ENCODE assay signal across 11 cellular contexts in the genomic region with DNA sequence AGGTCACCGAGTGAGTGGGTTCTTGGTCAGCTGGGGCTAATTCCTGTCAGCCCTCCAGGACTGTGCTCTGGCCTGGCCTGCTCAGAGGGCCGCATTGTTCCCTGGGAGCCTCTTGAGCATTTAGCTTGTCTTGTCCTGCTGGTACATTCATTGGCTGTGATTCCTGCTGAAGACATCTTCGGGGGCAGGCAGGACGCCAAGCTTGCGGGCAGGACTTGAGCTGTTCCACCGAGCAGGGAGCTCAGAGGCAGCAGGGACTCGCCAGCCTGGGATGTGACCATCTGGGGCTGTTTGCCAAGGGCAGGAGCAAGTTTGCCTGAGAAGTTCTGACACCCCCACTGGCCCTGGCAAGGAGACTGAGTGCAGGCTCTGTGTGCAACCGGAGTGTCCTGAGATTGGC. TPM values are rescaled to one million over a fixed set of nuclear protein-coding genes. Genes with fewer than 3 reads are reported as not detected.
A peak's percentile ranks its signal among the peaks of the same experiment; 100 is the strongest.
DNase-seq lines count a peak whose midpoint lies in the region; ATAC-seq and TF ChIP-seq lines count a peak whose summit lies in the region.
"Had no signal": no experiment of that assay in that cellular context is flagged by ENCODE, and none has a peak within 500 bp of the region (broad histone marks: within the 10 kb centered on the region; RNA-seq: fewer than 3 reads in every experiment).

No MANE protein-coding gene starts in this region.

- H3K36me3 Mint-ChIP-seq in activated CD4-positive, alpha-beta memory T cell treated with anti-CD3 and anti-CD28 coated beads for 36 hours: no peaks in the 10 kb centered on the region

- no peak overlapping the region for H3K4me3 ChIP-seq in skeletal muscle cell (ENCODE audit: low read depth, low read length)
- H3K4me3 ChIP-seq in colonic mucosa: no peak overlapping the region

- no peak overlapping the region for H3K4me3 Mint-ChIP-seq in activated CD4-positive, alpha-beta memory T cell treated with anti-CD3 and anti-CD28 coated beads for 36 hours
- H3K4me3 Mint-ChIP-seq: nephron had no signal

- TF ChIP-seq CTCF in foreskin keratinocyte (conservative IDR thresholded peaks at IDR 0.05) (no peak), colonic mucosa (IDR thresholded peaks at IDR 0.05) (no peak)

- intact Hi-C loops in colonic mucosa (cut with DNase I): no loop called here
- intact Hi-C loops in activated CD4-positive, alpha-beta memory T cell treated with anti-CD3 and anti-CD28 coated beads for 36 hours (cut with micrococcal nuclease): no loop called here

- CTCF ChIA-PET in activated CD4-positive, alpha-beta memory T cell treated with anti-CD3 and anti-CD28 coated beads for 36 hours (lab: Charles Lee): interaction anchor here (0.7 to 1.4 kb wide), 4 partner anchors 27 to 157 kb away, joined by 3 to 8 read pairs (median 4); no protein-coding TSS in a partner anchor

- H3K27ac ChIP-seq in foreskin keratinocyte (no peak overlapping the region), colonic mucosa (no peak overlapping the region)

- H3K9me3 ChIP-seq in colonic mucosa: no peaks in the 10 kb centered on the region

- no peaks in the 10 kb centered on the region for H3K36me3 ChIP-seq in colonic mucosa

- H3K9me3 Mint-ChIP-seq in activated CD4-positive, alpha-beta memory T cell treated with anti-CD3 and anti-CD28 coated beads for 36 hours: no peaks in the 10 kb centered on the region
- H3K9me3 Mint-ChIP-seq: nephron had no signal

- no peaks in the 10 kb centered on the region for H3K4me1 Mint-ChIP-seq in activated CD4-positive, alpha-beta memory T cell treated with anti-CD3 and anti-CD28 coated beads for 36 hours (ENCODE audit: low read depth)
- H3K4me1 Mint-ChIP-seq: nephron had no signal

- H3K27me3 ChIP-seq in foreskin keratinocyte: peaks cover 40% of the 10 kb centered on the region
- H3K27me3 ChIP-seq in colonic mucosa: no peaks in the 10 kb centered on the region

- H3K27me3 Mint-ChIP-seq in activated CD4-positive, alpha-beta memory T cell treated with anti-CD3 and anti-CD28 coated beads for 36 hours: peaks cover 5% of the 10 kb centered on the region

- POLR2A ChIA-PET in activated CD4-positive, alpha-beta memory T cell treated with anti-CD3 and anti-CD28 coated beads for 36 hours (lab: Charles Lee): no interaction called here

- H3K27ac Mint-ChIP-seq in activated CD4-positive, alpha-beta memory T cell treated with anti-CD3 and anti-CD28 coated beads for 36 hours: no peak overlapping the region
- H3K27ac Mint-ChIP-seq: nephron had no signal

- ATAC-seq in foreskin keratinocyte: peak; percentile 16

- peak; percentile 89 for DNase-seq in GM03348 (ENCODE audit: low spot score)
- DNase-seq in amniotic epithelial cell (ENCODE audit: low read depth): peak; percentile 27
- peak in 1 of 2 donors; percentile 72 for DNase-seq in foreskin keratinocyte
- peak; percentile 37 for DNase-seq in skeletal muscle cell (ENCODE audit: low read depth)
- no peak for DNase-seq in colonic mucosa
- DNase-seq in NCI-H2081 treated with DMSO at 0.1 percent for 48 hours (lab: John Stamatoyannopoulos, UW): no peak
- DNase-seq in activated CD4-positive, alpha-beta memory T cell treated with anti-CD3 and anti-CD28 coated beads for 36 hours: no peak
- no peak for DNase-seq in NCI-H1436 (lab: John Stamatoyannopoulos, UW)
- DNase-seq: activated T-cell treated with anti-CD3 and anti-CD28 coated beads, Interleukin-2, amount 50 U/mL, for 48 hours; NCI-H1694 treated with DMSO at 0.1 percent for 48 hours had no signal

- H3K4me1 ChIP-seq in foreskin keratinocyte (peaks cover 7% of the 10 kb centered on the region), colonic mucosa (no peaks in the 10 kb centered on the region)

- no peak overlapping the region for H3K9ac ChIP-seq in colonic mucosa (ENCODE audit: low read depth in 2 of 2, low read length in 2 of 2)

RNA-seq across cellular contexts. Expression of a gene that starts 7.0 kb away (rescaled TPM):
- total RNA-seq in foreskin keratinocyte: not detected in 2 replicates
- not detected in 2 replicates for polyA plus RNA-seq in foreskin keratinocyte
- not detected for total RNA-seq in colonic mucosa
- total RNA-seq in activated CD4-positive, alpha-beta memory T cell treated with anti-CD3 and anti-CD28 coated beads for 36 hours: not detected

RNA-seq across cellular contexts. Expression of a gene that starts 52.9 kb away (rescaled TPM):
- total RNA-seq in foreskin keratinocyte: 18.6 and 18.7 TPM in 2 replicates
- polyA plus RNA-seq in foreskin keratinocyte: 20.2 and 22.0 TPM in 2 replicates
- total RNA-seq in colonic mucosa: 1 to 10 TPM in 1 of 2 donors, under 1 TPM in 1; 0.57 to 1.2 TPM
- total RNA-seq in activated CD4-positive, alpha-beta memory T cell treated with anti-CD3 and anti-CD28 coated beads for 36 hours: not detected

Comparison
In these comparisons a context has a peak if more than half of its experiments do, and no peak if none do; other contexts are left out.
1. DNase-seq: peak in GM03348 (single experiment), amniotic epithelial cell (single experiment) and skeletal muscle cell (single experiment); none in colonic mucosa (single experiment), NCI-H2081 treated with DMSO at 0.1 percent for 48 hours (single experiment), activated CD4-positive, alpha-beta memory T cell treated with anti-CD3 and anti-CD28 coated beads for 36 hours (single experiment) and NCI-H1436 (single experiment).